8 cellular contexts compared by ENCODE assay signal in genomic region chr1:33633019-33633801, GRCh38.
DNase-seq lines count a peak whose midpoint lies in the region; ATAC-seq and TF ChIP-seq lines count a peak whose summit lies in the region.

No MANE protein-coding gene starts in this region.

- H4K20me1 ChIP-seq in SU-DHL-6 (ENCODE audit: low read depth, low read length) = no peaks in the 10 kb centered on the region

- H3K27me3 ChIP-seq in SU-DHL-6 (ENCODE audit: low read length) (no peaks in the 10 kb centered on the region), uterus (no peaks in the 10 kb centered on the region)

- no peak overlapping the region for H2AFZ ChIP-seq in SU-DHL-6 (ENCODE audit: low read depth, low read length, severe bottlenecking)

- no peaks in the 10 kb centered on the region for H3K9me3 Mint-ChIP-seq in activated naive CD8-positive, alpha-beta T cell treated with anti-CD3 and anti-CD28 coated beads, Interleukin-2, amount 10 ng/mL, durations not matched to agents 7 days and 5 days
- H3K9me3 Mint-ChIP-seq in progenitor cell of endocrine pancreas (ENCODE audit: low read depth) = no peaks in the 10 kb centered on the region

- DNase-seq in AML-193 (lab: John Stamatoyannopoulos, UW) (peak; percentile 61 to 74), GM20000 (ENCODE audit: low spot score) (peak; percentile 82), NCI-H1105 treated with DMSO at 0.1 percent for 48 hours (lab: John Stamatoyannopoulos, UW) (peak; percentile 67), Right ventricle myocardium superior (peak; percentile 89), progenitor cell of endocrine pancreas (ENCODE audit: low spot score, unreplicated experiment) (peak; percentile 91), uterus (peak; percentile 71 to 73)
- peak; percentile 80 for DNase-seq in activated naive CD8-positive, alpha-beta T cell treated with anti-CD3 and anti-CD28 coated beads, Interleukin-2, amount 10 ng/mL, durations not matched to agents 7 days and 5 days

- H3K4me3 Mint-ChIP-seq in activated naive CD8-positive, alpha-beta T cell treated with anti-CD3 and anti-CD28 coated beads, Interleukin-2, amount 10 ng/mL, durations not matched to agents 7 days and 5 days = no peak overlapping the region
- H3K4me3 Mint-ChIP-seq in progenitor cell of endocrine pancreas (ENCODE audit: low read depth) = no peak overlapping the region

- H3K4me1 ChIP-seq in uterus = no peaks in the 10 kb centered on the region

- TF ChIP-seq POLR2A in uterus (IDR thresholded peaks at IDR 0.05) = no peak

- H3K27ac ChIP-seq in SU-DHL-6 (ENCODE audit: low read depth, low read length) = no peak overlapping the region
- H3K27ac ChIP-seq in uterus = no peak overlapping the region

- POLR2A ChIA-PET in activated naive CD8-positive, alpha-beta T cell treated with anti-CD3 and anti-CD28 coated beads, Interleukin-2, amount 10 ng/mL, durations not matched to agents 7 days and 5 days (lab: Charles Lee) = no interaction called here

- no peak overlapping the region for H3K27ac Mint-ChIP-seq in activated naive CD8-positive, alpha-beta T cell treated with anti-CD3 and anti-CD28 coated beads, Interleukin-2, amount 10 ng/mL, durations not matched to agents 7 days and 5 days
- H3K27ac Mint-ChIP-seq in progenitor cell of endocrine pancreas = no peak overlapping the region

- no peaks in the 10 kb centered on the region for H3K36me3 Mint-ChIP-seq in activated naive CD8-positive, alpha-beta T cell treated with anti-CD3 and anti-CD28 coated beads, Interleukin-2, amount 10 ng/mL, durations not matched to agents 7 days and 5 days
- H3K36me3 Mint-ChIP-seq in progenitor cell of endocrine pancreas (ENCODE audit: insufficient read depth) = no peaks in the 10 kb centered on the region

- H3K4me1 Mint-ChIP-seq in activated naive CD8-positive, alpha-beta T cell treated with anti-CD3 and anti-CD28 coated beads, Interleukin-2, amount 10 ng/mL, durations not matched to agents 7 days and 5 days = no peaks in the 10 kb centered on the region
- H3K4me1 Mint-ChIP-seq in progenitor cell of endocrine pancreas (ENCODE audit: low read depth) = no peaks in the 10 kb centered on the region

- H3K27me3 Mint-ChIP-seq in activated naive CD8-positive, alpha-beta T cell treated with anti-CD3 and anti-CD28 coated beads, Interleukin-2, amount 10 ng/mL, durations not matched to agents 7 days and 5 days = peaks cover 29% of the 10 kb centered on the region
- H3K27me3 Mint-ChIP-seq in progenitor cell of endocrine pancreas = peaks cover 44% of the 10 kb centered on the region

- no peaks in the 10 kb centered on the region for H3K79me2 ChIP-seq in SU-DHL-6 (ENCODE audit: insufficient read depth, low read length)

- H3K4me3 ChIP-seq in SU-DHL-6 (ENCODE audit: insufficient read depth, low read length, poor library complexity, severe bottlenecking) = no peak overlapping the region
- H3K4me3 ChIP-seq in uterus = no peak overlapping the region

- no peaks in the 10 kb centered on the region for H3K9me2 ChIP-seq in SU-DHL-6 (replicated peaks; ENCODE audit: insufficient read depth, low read length)

- ATAC-seq in activated naive CD8-positive, alpha-beta T cell treated with anti-CD3 and anti-CD28 coated beads, Interleukin-2, amount 10 ng/mL, durations not matched to agents 7 days and 5 days (ENCODE audit: low read depth) = peak; percentile 95
- ATAC-seq in Right ventricle myocardium superior (ENCODE audit: poor library complexity) = peak; percentile 92

- intact Hi-C loops in Right ventricle myocardium superior (cut with DNase I) = loop anchor here (5.0 to 10.0 kb wide), 3 partner anchors 482 to 1109 kb away; no protein-coding TSS in a partner anchor
- intact Hi-C loops in uterus (cut with DNase I; ENCODE audit: low total_unique reads) = no loop called here

- no peak overlapping the region for H3K9ac ChIP-seq in SU-DHL-6 (ENCODE audit: low read length)

- H3K4me2 ChIP-seq in SU-DHL-6 (ENCODE audit: low read depth, low read length, poor library complexity, severe bottlenecking) = no peak overlapping the region

- H3K36me3 ChIP-seq in SU-DHL-6 (ENCODE audit: low read length) = no peaks in the 10 kb centered on the region
- H3K36me3 ChIP-seq in uterus = no peaks in the 10 kb centered on the region

- TF ChIP-seq CTCF in GM20000 (IDR thresholded peaks at IDR 0.05; ENCODE audit: extremely low read depth, missing control alignments) = peak; percentile 99
- peak; percentile 95 for TF ChIP-seq CTCF in SU-DHL-6 (IDR thresholded peaks at IDR 0.05; ENCODE audit: insufficient read depth, low read length, poor library complexity, severe bottlenecking)
- peak; percentile 99 for TF ChIP-seq CTCF in progenitor cell of endocrine pancreas (IDR thresholded peaks at IDR 0.05; ENCODE audit: unreplicated experiment)
- TF ChIP-seq CTCF in uterus (IDR thresholded peaks at IDR 0.05) = peak; percentile 73 to 89 (median 79)

- H3K9me3 ChIP-seq in SU-DHL-6 (ENCODE audit: insufficient read depth, low read length) (no peaks in the 10 kb centered on the region), uterus (no peaks in the 10 kb centered on the region)

- H3F3A ChIP-seq in SU-DHL-6 (ENCODE audit: insufficient read depth) = no peaks in the 10 kb centered on the region
